Comparison of ENCODE assay signal across 8 cellular contexts in the genomic region with DNA sequence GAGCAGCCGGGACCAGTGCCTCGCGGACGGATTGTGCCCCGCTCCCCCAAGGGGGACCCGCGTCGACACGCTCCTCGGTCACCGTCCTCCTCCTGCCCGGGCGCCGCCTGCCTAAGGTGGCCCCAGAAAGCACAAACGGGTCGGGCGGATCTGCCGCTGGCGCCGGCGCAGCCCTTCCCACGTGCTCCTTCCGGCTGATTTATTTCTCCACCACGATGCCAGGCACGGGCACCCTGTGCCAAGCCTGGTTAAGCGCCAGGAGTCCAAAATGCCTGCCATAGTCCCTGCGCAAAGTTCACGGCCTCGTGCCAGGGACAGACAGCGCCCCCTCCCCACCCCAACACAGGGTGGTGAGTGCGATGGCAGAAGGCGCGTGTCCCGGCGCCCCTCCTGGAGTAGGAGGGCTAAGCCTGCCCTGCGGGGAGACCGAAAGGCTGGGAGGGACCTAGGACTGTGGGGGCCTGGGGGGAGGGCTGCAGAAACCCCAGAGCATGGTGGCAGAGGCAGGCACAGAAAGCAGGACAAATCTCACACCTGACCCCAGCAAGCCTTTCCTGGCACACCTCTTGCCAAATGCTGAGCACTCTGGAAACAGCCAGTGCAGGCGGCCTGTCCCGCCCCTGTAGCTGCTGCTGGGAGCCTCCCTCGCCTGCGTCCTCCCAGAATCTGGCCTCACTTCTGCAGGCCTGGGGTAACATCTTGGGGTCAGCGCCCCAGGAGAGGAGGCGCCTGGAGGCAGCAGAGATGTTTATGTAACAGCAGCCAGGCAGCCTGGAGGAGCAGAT. TPM values are rescaled to one million over a fixed set of nuclear protein-coding genes. Genes with fewer than 3 reads are reported as not detected.
A peak's percentile ranks its signal among the peaks of the same experiment; 100 is the strongest.
DNase-seq lines count a peak whose midpoint lies in the region; ATAC-seq, FAIRE-seq and TF ChIP-seq lines count a peak whose summit lies in the region.

No MANE protein-coding gene starts in this region.

- DNase-seq in A172 (ENCODE audit: low spot score) (peak; percentile 65), GM19239 (ENCODE audit: insufficient read length, low spot score) (no peak), NCI-H1105 treated with DMSO at 0.1 percent for 48 hours (lab: John Stamatoyannopoulos, UW) (peak; percentile 39), endodermal cell (peak; percentile 80)
- DNase-seq in activated CD8-positive, alpha-beta memory T cell treated with anti-CD3 and anti-CD28 coated beads, Interleukin-2, amount 10 ng/mL, durations not matched to agents 7 days and 5 days = peak; percentile 67

- TF ChIP-seq CTCF in endodermal cell (conservative IDR thresholded peaks at IDR 0.05) = peak; percentile 41

- H3K27me3 Mint-ChIP-seq in activated CD8-positive, alpha-beta memory T cell treated with anti-CD3 and anti-CD28 coated beads, Interleukin-2, amount 10 ng/mL, durations not matched to agents 7 days and 5 days = peaks cover 3% of the 10 kb centered on the region
- peaks cover 7% of the 10 kb centered on the region for H3K27me3 Mint-ChIP-seq in endodermal cell (ENCODE audit: insufficient read depth)

- peak overlapping the region; percentile 75 for H3K4me3 ChIP-seq in endodermal cell (ENCODE audit: low read length)
- peak overlapping the region; percentile 57 for H3K4me3 ChIP-seq in mesodermal cell (ENCODE audit: extremely low read depth, insufficient read depth, low read length, poor library complexity, severe bottlenecking)
- peak overlapping the region; percentile 63 to 74 for H3K4me3 ChIP-seq in stomach smooth muscle (ENCODE audit: low read length in 2 of 2)

- no peaks in the 10 kb centered on the region for H3K9me3 Mint-ChIP-seq in activated CD8-positive, alpha-beta memory T cell treated with anti-CD3 and anti-CD28 coated beads, Interleukin-2, amount 10 ng/mL, durations not matched to agents 7 days and 5 days (ENCODE audit: low read depth)
- H3K9me3 Mint-ChIP-seq in endodermal cell = no peaks in the 10 kb centered on the region

- WGBS in endodermal cell (ENCODE audit: insufficient coverage in 1 of 2, insufficient read length in 1 of 2), 2 experiments = 14 to 21% methylated on average over 23 to 43 of the region's 43 CpGs
- WGBS in mesodermal cell (ENCODE audit: insufficient coverage in 2 of 2), 2 experiments = 10 to 13% methylated on average over 26 to 38 of the region's 43 CpGs

- H3K4me1 Mint-ChIP-seq in activated CD8-positive, alpha-beta memory T cell treated with anti-CD3 and anti-CD28 coated beads, Interleukin-2, amount 10 ng/mL, durations not matched to agents 7 days and 5 days = peaks cover 34% of the 10 kb centered on the region
- H3K4me1 Mint-ChIP-seq in endodermal cell = peaks cover 11% of the 10 kb centered on the region

- H3K27ac ChIP-seq in endodermal cell (ENCODE audit: low read depth, low read length) (peak overlapping the region; percentile 96), mesodermal cell (ENCODE audit: low read depth, low read length, severe bottlenecking) (peak overlapping the region; percentile 86), stomach smooth muscle (ENCODE audit: low read length) (peak overlapping the region; percentile 99)

- H3K27me3 ChIP-seq in endodermal cell (ENCODE audit: control insufficient read depth, insufficient read depth, low read length, poor library complexity, severe bottlenecking) = peaks cover 16% of the 10 kb centered on the region
- no peaks in the 10 kb centered on the region for H3K27me3 ChIP-seq in stomach smooth muscle (ENCODE audit: control insufficient read depth in 1 of 2, insufficient read depth in 2 of 2, low read length in 2 of 2)

- FAIRE-seq in GM19239 (lab: Jason Lieb, UNC) = peak; percentile 11

- peak overlapping the region; percentile 45 for H3K27ac Mint-ChIP-seq in activated CD8-positive, alpha-beta memory T cell treated with anti-CD3 and anti-CD28 coated beads, Interleukin-2, amount 10 ng/mL, durations not matched to agents 7 days and 5 days
- H3K27ac Mint-ChIP-seq in endodermal cell = no peak overlapping the region

- H3K9ac ChIP-seq in endodermal cell (ENCODE audit: extremely low read depth, low read length, poor library complexity, severe bottlenecking) (peak overlapping the region; percentile 15), stomach smooth muscle (ENCODE audit: low read length in 2 of 2) (peak overlapping the region; percentile 73 to 78)

- H3K9me3 ChIP-seq in endodermal cell (ENCODE audit: control insufficient read depth, low read length) = no peaks in the 10 kb centered on the region
- H3K9me3 ChIP-seq in mesodermal cell (ENCODE audit: control insufficient read depth, low read length) = no peaks in the 10 kb centered on the region
- H3K9me3 ChIP-seq in stomach smooth muscle (ENCODE audit: control insufficient read depth in 2 of 2, low read length in 2 of 2) = no peaks in the 10 kb centered on the region

- peaks cover 11% of the 10 kb centered on the region for H3K36me3 Mint-ChIP-seq in activated CD8-positive, alpha-beta memory T cell treated with anti-CD3 and anti-CD28 coated beads, Interleukin-2, amount 10 ng/mL, durations not matched to agents 7 days and 5 days
- no peaks in the 10 kb centered on the region for H3K36me3 Mint-ChIP-seq in endodermal cell (ENCODE audit: low read depth)

- peaks cover 5% of the 10 kb centered on the region for H3K4me1 ChIP-seq in endodermal cell (ENCODE audit: control insufficient read depth, insufficient read depth, low read length)
- H3K4me1 ChIP-seq in mesodermal cell (ENCODE audit: control insufficient read depth, insufficient read depth, low read length, poor library complexity, severe bottlenecking) = peaks cover 42% of the 10 kb centered on the region
- H3K4me1 ChIP-seq in stomach smooth muscle (ENCODE audit: control insufficient read depth, insufficient read depth, low read length) = peaks cover 78% of the 10 kb centered on the region

- ATAC-seq in activated CD8-positive, alpha-beta memory T cell treated with anti-CD3 and anti-CD28 coated beads, Interleukin-2, amount 10 ng/mL, durations not matched to agents 7 days and 5 days = peak; percentile 5
- no peak for ATAC-seq in GM21737 (IDR thresholded peaks at IDR 0.05; ENCODE audit: unreplicated experiment)

- H3K4me3 Mint-ChIP-seq in activated CD8-positive, alpha-beta memory T cell treated with anti-CD3 and anti-CD28 coated beads, Interleukin-2, amount 10 ng/mL, durations not matched to agents 7 days and 5 days = peak overlapping the region; percentile 64
- H3K4me3 Mint-ChIP-seq in endodermal cell = peak overlapping the region; percentile 62

- CTCF ChIA-PET in activated CD8-positive, alpha-beta memory T cell treated with anti-CD3 and anti-CD28 coated beads, Interleukin-2, amount 10 ng/mL, durations not matched to agents 7 days and 5 days (lab: Charles Lee) = interaction anchor here (2.0 kb wide), 1 partner anchor 59 kb away, joined by 5 read pairs; no protein-coding TSS in a partner anchor

- H3K36me3 ChIP-seq in endodermal cell (ENCODE audit: control insufficient read depth, insufficient read depth, low read length) (no peaks in the 10 kb centered on the region), mesodermal cell (ENCODE audit: control insufficient read depth, insufficient read depth, low read length) (peaks cover 23% of the 10 kb centered on the region), stomach smooth muscle (ENCODE audit: control insufficient read depth in 2 of 2, insufficient read depth in 2 of 2, low read length in 2 of 2) (no peaks in the 10 kb centered on the region)

RNA-seq across cellular contexts. Expression of gene NOTCH1, which starts 1.0 kb away (rescaled TPM):
- 22.2 and 23.3 TPM in 2 replicates for total RNA-seq in A172 (2014; rRNA removed; shearing (Covaris generic))
- 10 to 100 TPM; 67.3 to 73.5 TPM for total RNA-seq in activated CD8-positive, alpha-beta memory T cell treated with anti-CD3 and anti-CD28 coated beads, Interleukin-2, amount 10 ng/mL, durations not matched to agents 7 days and 5 days
- total RNA-seq in endodermal cell = 10 to 100 TPM; 23.4 to 24.2 TPM
- 72.4 TPM for polyA plus RNA-seq in endodermal cell (2013, experiment 1 of 2)
- 68.2 TPM for polyA plus RNA-seq in endodermal cell (2013, experiment 2 of 2)
- 65.5 TPM for polyA plus RNA-seq in mesodermal cell (2013, experiment 1 of 2)
- polyA plus RNA-seq in mesodermal cell (2013, experiment 2 of 2) = 44.0 TPM
